Comparison of ENCODE assay signal across 10 cellular contexts in genomic region chr3:71578045-71578730, GRCh38. TPM values are rescaled to one million over a fixed set of nuclear protein-coding genes. Genes with fewer than 3 reads are reported as not detected.
DNase-seq lines count a peak whose midpoint lies in the region; ATAC-seq, FAIRE-seq and TF ChIP-seq lines count a peak whose summit lies in the region.
"Had no signal": no experiment of that assay in that cellular context is flagged by ENCODE, and none has a peak within 500 bp of the region (broad histone marks: within the 10 kb centered on the region; RNA-seq: fewer than 3 reads in every experiment).

No MANE protein-coding gene starts in this region.

- TF ChIP-seq POLR2A in A549 (IDR thresholded peaks at IDR 0.05; ENCODE audit: low read length), result no peak

- POLR2A ChIA-PET in A549 (lab: Yijun Ruan, JAX), result interaction anchor here (1.4 kb wide), 1 partner anchor 67 kb away, joined by 4 read pairs; no protein-coding TSS in a partner anchor
- POLR2A ChIA-PET in HEK293 (lab: Yijun Ruan, JAX), result no interaction called here

- ATAC-seq in A549 (no peak), lower lobe of right lung (no peak), GM21360 (IDR thresholded peaks at IDR 0.05; ENCODE audit: unreplicated experiment) (no peak), HG02885 (IDR thresholded peaks at IDR 0.05; ENCODE audit: poor library complexity, unreplicated experiment) (no peak)

- H3K27ac ChIP-seq in A549, result peak overlapping the region in 1 of 2 experiments; percentile 71; a peak in 3 of 6 replicates
- no peak overlapping the region for H3K27ac ChIP-seq in HEK293 (ENCODE audit: extremely low read depth, low read depth, low read length)
- H3K27ac ChIP-seq in ascending aorta, result peak overlapping the region; percentile 96 to 100
- peak overlapping the region; percentile 38 for H3K27ac ChIP-seq in lower lobe of right lung
- H3K27ac ChIP-seq: C4-2B had no signal

- TF ChIP-seq CTCF in A549 (IDR thresholded peaks at IDR 0.05) (no peak), HEK293 (tag by site-specific recombination; IDR thresholded peaks at IDR 0.05) (no peak), ascending aorta (IDR thresholded peaks at IDR 0.05) (no peak), lower lobe of right lung (IDR thresholded peaks at IDR 0.05) (no peak)

- no peaks in the 10 kb centered on the region for H3K27me3 ChIP-seq in ascending aorta
- no peaks in the 10 kb centered on the region for H3K27me3 ChIP-seq in lower lobe of right lung (ENCODE audit: low read depth)

- no peak for FAIRE-seq in A549 (lab: Jason Lieb, UNC)

- no peak for TF ChIP-seq RAD21 in A549 (conservative IDR thresholded peaks at IDR 0.05 in 1 of 2, IDR thresholded peaks at IDR 0.05 in 1 of 2)

- intact Hi-C loops in ascending aorta (cut with DNase I), result no loop called here
- intact Hi-C loops in lower lobe of right lung (cut with DNase I), result no loop called here

- TF ChIP-seq EP300 in A549 (IDR thresholded peaks at IDR 0.05), result no peak

- peak overlapping the region; percentile 95 for H3K4me2 ChIP-seq in A549

- peaks cover 0 to 10% of the 10 kb centered on the region in 2 experiments; a peak in 1 of 3 replicates for H3K36me3 ChIP-seq in HEK293 (ENCODE audit: control insufficient read depth in 2 of 2, insufficient read depth in 1 of 2, low read length in 2 of 2)
- no peaks in the 10 kb centered on the region for H3K36me3 ChIP-seq in ascending aorta
- no peaks in the 10 kb centered on the region for H3K36me3 ChIP-seq in lower lobe of right lung

- H3K4me3 ChIP-seq in A549, result no peak overlapping the region; the same call in 2 of the 3 replicates
- no peak overlapping the region for H3K4me3 ChIP-seq in HEK293 (ENCODE audit: low read depth, low read length)
- peak overlapping the region in 1 of 2 donors; percentile 85 for H3K4me3 ChIP-seq in ascending aorta
- H3K4me3 ChIP-seq in lower lobe of right lung, result peak overlapping the region; percentile 85

- H3K4me1 ChIP-seq in A549 (peaks cover 33% of the 10 kb centered on the region), HEK293 (ENCODE audit: control insufficient read depth, insufficient read depth, low read length) (peaks cover 15% of the 10 kb centered on the region), ascending aorta (peaks cover 0 to 12% of the 10 kb centered on the region in 2 donors), lower lobe of right lung (peaks cover 47% of the 10 kb centered on the region)

- DNase-seq in A549 (ENCODE audit: low read depth in 1 of 2, low spot score in 1 of 2) (no peak), ascending aorta (ENCODE audit: low spot score in 2 of 2) (no peak), lower lobe of right lung (no peak), NCI-H526 (lab: John Stamatoyannopoulos, UW) (no peak), NCI-H128 (lab: John Stamatoyannopoulos, UW; ENCODE audit: unreplicated experiment) (no peak)
- DNase-seq: retina had no signal

- WGBS in A549 (ENCODE audit: missing lambda C conversion rate), result 55% methylated on average over 6 of the region's 6 CpGs

- CTCF ChIA-PET in A549 (lab: Yijun Ruan, JAX), result no interaction called here
- CTCF ChIA-PET in HEK293 (lab: Yijun Ruan, JAX), result interaction anchor here (0.7 kb wide), 1 partner anchor 332 kb away, joined by 3 read pairs; no protein-coding TSS in a partner anchor

- H3K9me3 ChIP-seq in A549, result no peaks in the 10 kb centered on the region
- no peaks in the 10 kb centered on the region for H3K9me3 ChIP-seq in HEK293 (ENCODE audit: control insufficient read depth, insufficient read depth, low read depth, low read length)
- no peaks in the 10 kb centered on the region for H3K9me3 ChIP-seq in ascending aorta
- H3K9me3 ChIP-seq in lower lobe of right lung, result no peaks in the 10 kb centered on the region

TF ChIP-seq in A549, 52 proteins besides CTCF, POLR2A, EP300 and RAD21:
- TF ChIP-seq CEBPB (IDR thresholded peaks at IDR 0.05), result peak in 1 of 2 experiments; percentile 47; a peak in 1 of 4 replicates
- TF ChIP-seq CBX2 (IDR thresholded peaks at IDR 0.05; ENCODE audit: borderline replicate concordance, low read depth), result no peak
- TF ChIP-seq GATA3 (IDR thresholded peaks at IDR 0.05; ENCODE audit: borderline replicate concordance), result peak; percentile 17; the same call in 1 of the 2 replicates
- TF ChIP-seq JUNB (IDR thresholded peaks at IDR 0.05), result peak; percentile 47

TF ChIP-seq in HEK293, 187 proteins besides CTCF, POLR2A, EP300 and RAD21 (continues in another document):
- TF ChIP-seq ATF2 (tag by site-specific recombination; IDR thresholded peaks at IDR 0.05; ENCODE audit: low read depth) (no peak), ZEB2 (tag by site-specific recombination; IDR thresholded peaks at IDR 0.05) (0 out of 2 replicates have a peak, but pooled peaks have one; percentile 18), ZNF76 (tag by site-specific recombination; IDR thresholded peaks at IDR 0.05; ENCODE audit: borderline replicate concordance, low read depth) (no peak), ZNF426 (tag by site-specific recombination; IDR thresholded peaks at IDR 0.05) (no peak), ZNF561 (tag by site-specific recombination; IDR thresholded peaks at IDR 0.05; ENCODE audit: borderline replicate concordance) (0 out of 2 replicates have a peak, but pooled peaks have one; percentile 28), ZNF423 (tag by site-specific recombination; IDR thresholded peaks at IDR 0.05) (no peak), ZBTB44 (tag by site-specific recombination; IDR thresholded peaks at IDR 0.05) (peak; percentile 27; the same call in 1 of the 2 replicates), INSM2 (tag by site-specific recombination; IDR thresholded peaks at IDR 0.05) (0 out of 2 replicates have a peak, but pooled peaks have one; percentile 27), PATZ1 (tag by site-specific recombination; IDR thresholded peaks at IDR 0.05) (no peak)

RNA-seq across cellular contexts. Expression of gene FOXP1, which starts 5.3 kb away (rescaled TPM):
- polyA plus RNA-seq in A549 (2011; rRNA removed) (13.9 and 16.3 TPM in 2 replicates), A549 (2017; fragmentation: RNase III; extraction: RNeasy Plus Mini Kit Qiagen cat#74134 plus additional on column Dnase treatment) (9.8 to 13.5 TPM (median 12.8 TPM) in 3 replicates)
- polyA plus RNA-seq in A549 (2012; cell fraction: cytosol; rRNA removed), result 3.7 and 5.5 TPM in 2 replicates
- polyA plus RNA-seq in A549 (2012; cell fraction: nucleus; rRNA removed), result 5.3 and 8.9 TPM in 2 replicates
- 73.2 and 83.5 TPM in 2 replicates for polyA minus RNA-seq in A549 (2011; rRNA and poly(A)+ RNA removed)
- total RNA-seq in ascending aorta (171 TPM), lower lobe of right lung (138 TPM)
